ENCODE assay signal across 1 cellular context in the genomic region with DNA sequence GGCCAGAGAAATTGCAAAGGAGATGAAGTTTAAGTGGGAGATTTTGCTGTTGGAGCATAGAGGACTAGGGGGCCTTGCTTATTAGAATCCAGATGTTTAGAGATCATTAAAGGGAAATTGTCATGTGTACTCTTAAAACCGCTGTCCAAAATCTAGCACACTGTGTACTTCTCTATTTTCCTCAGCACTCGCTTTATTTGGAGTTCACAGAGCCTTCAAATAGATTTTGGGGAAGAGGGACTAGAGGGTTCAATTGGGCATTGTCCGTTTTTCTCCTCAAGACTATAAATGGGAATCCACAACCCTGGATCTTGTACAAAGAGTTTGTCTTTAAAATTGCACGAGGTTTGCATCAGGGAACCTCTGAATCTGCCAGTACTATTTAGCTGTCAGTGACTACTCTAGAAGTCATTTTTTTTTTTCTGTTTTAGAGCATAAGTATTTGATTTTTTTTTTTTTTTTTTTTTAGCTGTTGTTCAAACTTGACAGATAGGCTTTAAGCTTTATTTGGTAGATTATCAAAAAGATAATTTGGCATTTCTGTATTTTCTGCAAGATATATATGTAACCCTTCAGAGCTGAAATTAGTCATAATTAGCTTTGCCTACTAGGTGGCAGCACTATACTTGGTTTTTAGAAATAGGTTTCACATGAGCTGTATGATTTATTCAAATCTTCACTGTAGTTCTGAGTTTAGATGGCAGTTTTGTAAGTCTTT.
TF ChIP-seq lines count a peak whose summit lies in the region.

No MANE protein-coding gene starts in this region.

TF ChIP-seq in endothelial cell of umbilical vein, 7 proteins besides CTCF, POLR2A, EP300 and RAD21:
- no peak for TF ChIP-seq JUN (IDR thresholded peaks at IDR 0.05; ENCODE audit: borderline replicate concordance, insufficient read depth, insufficient read length, low read depth)
- no peak for TF ChIP-seq FOS (IDR thresholded peaks at IDR 0.05; ENCODE audit: borderline replicate concordance, insufficient read depth, low read length)
- TF ChIP-seq POLR2AphosphoS5 (IDR thresholded peaks at IDR 0.05; ENCODE audit: insufficient read depth, low read depth, low read length) = no peak
- TF ChIP-seq GATA2 (IDR thresholded peaks at IDR 0.05; ENCODE audit: insufficient read depth, insufficient read length, low read depth, low read length) = no peak
- TF ChIP-seq, protein P1, sequence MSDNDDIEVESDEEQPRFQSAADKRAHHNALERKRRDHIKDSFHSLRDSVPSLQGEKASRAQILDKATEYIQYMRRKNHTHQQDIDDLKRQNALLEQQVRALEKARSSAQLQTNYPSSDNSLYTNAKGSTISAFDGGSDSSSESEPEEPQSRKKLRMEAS (IDR thresholded peaks at IDR 0.05; ENCODE audit: insufficient read depth, insufficient read length) = no peak
- no peak for TF ChIP-seq EZH2 (IDR thresholded peaks at IDR 0.05; ENCODE audit: borderline replicate concordance, low read depth, low read length, severe bottlenecking)
- TF ChIP-seq MYC (IDR thresholded peaks at IDR 0.05; ENCODE audit: low read depth, low read length) = no peak
